In the genomic region with DNA sequence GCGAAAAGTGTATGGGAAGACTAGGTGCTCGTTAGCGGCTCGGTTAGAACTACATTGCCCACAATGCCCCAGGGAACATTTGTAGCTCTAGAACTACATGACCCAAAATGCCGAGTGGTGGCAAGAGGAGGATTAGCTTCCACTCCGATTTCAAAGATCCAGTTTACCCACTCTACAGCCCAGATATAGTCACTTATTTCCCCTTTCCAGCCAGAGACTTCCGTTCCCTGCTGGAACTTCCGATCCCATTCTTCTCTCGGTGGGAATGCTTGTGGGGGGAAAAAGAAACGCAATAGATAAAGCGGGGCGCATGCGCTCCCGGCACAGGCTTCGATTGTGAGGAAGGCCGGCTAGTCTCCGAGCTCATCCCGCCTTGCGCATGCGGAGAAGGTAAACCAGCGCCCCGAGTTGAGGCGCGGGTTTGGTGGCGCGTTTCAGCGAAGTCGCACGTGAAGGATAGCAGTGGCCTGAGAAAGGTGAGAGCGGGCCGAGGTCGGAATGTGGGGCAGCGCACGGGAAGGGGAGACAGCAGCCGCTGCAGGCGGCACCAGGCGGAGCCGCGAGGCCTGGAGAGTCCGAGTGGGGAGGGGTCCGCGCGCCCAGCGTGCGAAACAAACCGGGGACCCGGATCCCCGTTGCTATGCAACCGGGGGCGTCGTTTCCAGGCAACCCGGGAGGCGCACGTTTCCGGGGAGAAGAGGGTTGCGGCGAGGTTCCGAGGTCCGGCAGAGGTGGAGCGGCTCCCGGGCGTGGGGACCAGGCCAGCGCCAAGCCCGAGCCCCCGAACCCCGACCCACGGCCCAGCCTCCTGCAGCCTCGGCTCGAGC, we compare ENCODE assay signal across 8 cellular contexts. TPM values are rescaled to one million over a fixed set of nuclear protein-coding genes. Genes with fewer than 3 reads are reported as not detected.
DNase-seq lines count a peak whose midpoint lies in the region; ATAC-seq and TF ChIP-seq lines count a peak whose summit lies in the region.

Gene TMEM109 (plus strand): TSS at position 366 of the 827 bp plus-strand sequence. CDS start 5,536 bp downstream, outside the sequence.

- H3K4me1 ChIP-seq in Peyer's patch, result peaks cover 0 to 24% (median 13%) of the 10 kb centered on the region in 4 donors
- H3K4me1 ChIP-seq in esophagus squamous epithelium, result peaks cover 37 to 65% (median 42%) of the 10 kb centered on the region in 3 donors
- peaks cover 5 to 34% of the 10 kb centered on the region in 2 donors for H3K4me1 ChIP-seq in muscle layer of duodenum (ENCODE audit: control insufficient read depth in 1 of 2, insufficient read depth in 2 of 2, low read length in 2 of 2)

- peak in 1 of 2 donors; percentile 57 for TF ChIP-seq POLR2A in Peyer's patch (IDR thresholded peaks at IDR 0.05)
- peak in 3 of 4 donors; percentile 49 to 74 (median 55) for TF ChIP-seq POLR2A in esophagus squamous epithelium (IDR thresholded peaks at IDR 0.05)

- H3K27me3 ChIP-seq in Peyer's patch (no peaks in the 10 kb centered on the region), esophagus squamous epithelium (no peaks in the 10 kb centered on the region), muscle layer of duodenum (ENCODE audit: low read depth, low read length) (no peaks in the 10 kb centered on the region)

- DNase-seq in DMS153 treated with DMSO at 0.1 percent for 48 hours (lab: John Stamatoyannopoulos, UW; ENCODE audit: unreplicated experiment), result peak; percentile 97
- peak; percentile 89 to 97 (median 89) for DNase-seq in Peyer's patch
- peak; percentile 91 to 94 for DNase-seq in activated T-cell treated with anti-CD3 and anti-CD28 coated beads, Interleukin-2, amount 50 U/mL, for 48 hours
- DNase-seq in esophagus squamous epithelium (lab: John Stamatoyannopoulos, UW), result no peak
- peak; percentile 74 for DNase-seq in stimulated activated CD8-positive, alpha-beta memory T cell treated with anti-CD3 and anti-CD28 coated beads, Interleukin-7, amount 100 ng/mL, for 24 hours (ENCODE audit: low read depth)

- intact Hi-C loops in esophagus squamous epithelium (cut with DNase I), result no loop called here

- H3K9me3 ChIP-seq in KOPT-K1 (ENCODE audit: insufficient read depth, low read length, poor library complexity, severe bottlenecking) (no peaks in the 10 kb centered on the region), Peyer's patch (no peaks in the 10 kb centered on the region), esophagus squamous epithelium (no peaks in the 10 kb centered on the region), muscle layer of duodenum (ENCODE audit: control insufficient read depth in 1 of 2, low read length in 2 of 2) (no peaks in the 10 kb centered on the region)

- TF ChIP-seq CTCF in Peyer's patch (IDR thresholded peaks at IDR 0.05) (peak in 3 of 6 experiments; percentile 20 to 35 (median 26)), esophagus squamous epithelium (IDR thresholded peaks at IDR 0.05) (peak in 1 of 6 experiments; percentile 29)

- H3K36me3 ChIP-seq in KOPT-K1 (ENCODE audit: insufficient read depth, low read length), result peaks cover 27% of the 10 kb centered on the region
- H3K36me3 ChIP-seq in Peyer's patch, result no peaks in the 10 kb centered on the region
- no peaks in the 10 kb centered on the region for H3K36me3 ChIP-seq in esophagus squamous epithelium
- peaks cover 0 to 6% of the 10 kb centered on the region in 2 donors for H3K36me3 ChIP-seq in muscle layer of duodenum (ENCODE audit: control insufficient read depth in 1 of 2, insufficient read depth in 2 of 2, low read length in 2 of 2)

- peak; percentile 40 for ATAC-seq in GM21723 (IDR thresholded peaks at IDR 0.05; ENCODE audit: unreplicated experiment)

- peak within 1 kb of the TSS; percentile 57 to 81 (median 72) for H3K4me3 ChIP-seq in Peyer's patch
- H3K4me3 ChIP-seq in esophagus squamous epithelium, result peak within 1 kb of the TSS; percentile 64 to 87 (median 74)
- peak within 1 kb of the TSS; percentile 89 to 94 for H3K4me3 ChIP-seq in muscle layer of duodenum (ENCODE audit: low read depth in 1 of 2, low read length in 2 of 2)

- H3K27ac ChIP-seq in KOPT-K1 (ENCODE audit: low read depth, low read length, poor library complexity, severe bottlenecking) (peak within 1 kb of the TSS; percentile 81), Peyer's patch (peak within 1 kb of the TSS; percentile 90 to 94 (median 92)), esophagus squamous epithelium (peak within 1 kb of the TSS; percentile 90 to 96 (median 94)), muscle layer of duodenum (ENCODE audit: low read length) (peak within 1 kb of the TSS; percentile 99)

- 0% methylated on average over 9 to 20 of the region's 69 CpGs for WGBS in esophagus squamous epithelium, 2 donors

RNA-seq across cellular contexts. Expression of gene TMEM109, which starts in this region (rescaled TPM):
- 10 to 100 TPM; 26.3 to 40.5 (median 36.6) TPM for total RNA-seq in Peyer's patch
- 100 to 1,000 TPM in 1 of 4 donors, 10 to 100 TPM in 3; 66.7 to 115 (median 89.0) TPM for total RNA-seq in esophagus squamous epithelium
